ENCODE assay signal across 12 cellular contexts in the genomic region with DNA sequence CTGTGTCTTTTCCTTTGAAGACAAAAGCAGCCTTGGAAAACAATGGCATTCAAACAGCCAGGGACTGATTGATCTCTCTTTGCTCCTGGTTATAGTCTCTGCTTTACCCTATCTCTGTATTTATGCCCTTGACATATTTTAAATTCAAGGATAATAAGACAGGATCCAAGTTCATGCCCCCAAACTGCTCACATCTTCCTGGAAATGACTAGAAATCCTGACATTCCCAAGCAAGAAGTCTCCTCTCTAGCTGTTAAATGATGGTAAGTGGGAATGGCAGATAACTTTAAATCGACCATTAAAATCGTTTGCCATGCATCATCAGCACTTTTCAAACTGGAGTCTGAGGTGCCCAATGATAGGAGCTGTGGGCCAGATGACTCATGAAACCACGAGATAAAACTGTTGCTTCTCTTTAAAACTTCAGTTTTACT.
DNase-seq lines count a peak whose midpoint lies in the region; ATAC-seq and TF ChIP-seq lines count a peak whose summit lies in the region.
"Had no signal": no experiment of that assay in that cellular context is flagged by ENCODE, and none has a peak within 500 bp of the region (broad histone marks: within the 10 kb centered on the region; RNA-seq: fewer than 3 reads in every experiment).

No MANE protein-coding gene starts in this region.

- H3K27me3 ChIP-seq in gastrocnemius medialis = no peaks in the 10 kb centered on the region
- H3K27me3 ChIP-seq in ascending aorta = no peaks in the 10 kb centered on the region

- TF ChIP-seq CTCF in fibroblast of the aortic adventitia (IDR thresholded peaks at IDR 0.05; ENCODE audit: insufficient read depth, low read length) = no peak
- TF ChIP-seq CTCF in gastrocnemius medialis (IDR thresholded peaks at IDR 0.05 in 4 of 5, conservative IDR thresholded peaks at IDR 0.05 in 1 of 5) = no peak
- no peak for TF ChIP-seq CTCF in ascending aorta (IDR thresholded peaks at IDR 0.05)

- no peaks in the 10 kb centered on the region for H3K9me3 ChIP-seq in gastrocnemius medialis
- H3K9me3 ChIP-seq in ascending aorta = no peaks in the 10 kb centered on the region

- ATAC-seq in gastrocnemius medialis = no peak
- ATAC-seq: right cardiac atrium had no signal

- peaks cover 42 to 55% of the 10 kb centered on the region in 2 donors for H3K4me1 ChIP-seq in gastrocnemius medialis
- H3K4me1 ChIP-seq in ascending aorta = peaks cover 2 to 18% of the 10 kb centered on the region in 2 donors

- H3K36me3 ChIP-seq in gastrocnemius medialis = no peaks in the 10 kb centered on the region
- H3K36me3 ChIP-seq in ascending aorta = no peaks in the 10 kb centered on the region

- in situ Hi-C loops in gastrocnemius medialis (cut with MboI; ENCODE audit: low sequenced_read_pairs in 4 of 4) = loop anchor here (10.0 to 25.0 kb wide), 5 partner anchors 114 to 434 kb away; a partner anchor contains a TSS

- intact Hi-C loops in gastrocnemius medialis (cut with DNase I; ENCODE audit: low total_unique reads) (loop anchor here (5.0 kb wide), 1 partner anchor 119 kb away; no protein-coding TSS in a partner anchor), ascending aorta (cut with DNase I) (no loop called here)

- peak; percentile 27 for DNase-seq in GM03348 (ENCODE audit: low spot score)
- peak; percentile 62 for DNase-seq in RPMI7951 (ENCODE audit: low read depth)
- peak; percentile 79 for DNase-seq in fibroblast of the aortic adventitia (ENCODE audit: low read depth)
- no peak for DNase-seq in gastrocnemius medialis
- no peak for DNase-seq in cerebellar cortex (ENCODE audit: low spot score)
- no peak for DNase-seq in activated CD4-positive, alpha-beta T cell treated with anti-CD3 and anti-CD28 coated beads, Interleukin-2, amount 50 U/mL, for 1 hour
- no peak for DNase-seq in NOMO-1 treated with dmso at 0.1 percent for 144 hours (lab: John Stamatoyannopoulos, UW; ENCODE audit: unreplicated experiment)
- no peak for DNase-seq in ascending aorta (ENCODE audit: low spot score in 2 of 2)
- DNase-seq: cortex of kidney, NCI-H1694, right cardiac atrium, T-helper 9 cell had no signal

- no peak for TF ChIP-seq POLR2A in gastrocnemius medialis (IDR thresholded peaks at IDR 0.05)

- H3K4me3 ChIP-seq in fibroblast of the aortic adventitia (ENCODE audit: low read depth, low read length) (no peak overlapping the region), gastrocnemius medialis (no peak overlapping the region), ascending aorta (no peak overlapping the region)

- H3K27ac ChIP-seq in gastrocnemius medialis (peak overlapping the region; percentile 97 to 99 (median 98)), ascending aorta (peak overlapping the region in 1 of 2 donors; percentile 7)

Comparison
In these comparisons a context has a peak if more than half of its experiments do, and no peak if none do; other contexts are left out.
1. DNase-seq: peak in GM03348 (single experiment), RPMI7951 (single experiment) and fibroblast of the aortic adventitia (single experiment); none in gastrocnemius medialis (0 of 2), cerebellar cortex (single experiment), activated CD4-positive, alpha-beta T cell treated with anti-CD3 and anti-CD28 coated beads, Interleukin-2, amount 50 U/mL, for 1 hour (single experiment), NOMO-1 treated with dmso at 0.1 percent for 144 hours (single experiment) and ascending aorta (0 of 2).